In genomic region chr9:125261501-125262216, GRCh38 we compare ENCODE assay signal across 8 cellular contexts. TPM values are rescaled to one million over a fixed set of nuclear protein-coding genes. Genes with fewer than 3 reads are reported as not detected.
DNase-seq lines count a peak whose midpoint lies in the region; ATAC-seq and TF ChIP-seq lines count a peak whose summit lies in the region.

Gene GAPVD1, plus strand, starts transcription at chr9:125261826. Its CDS starts 37,096 bp downstream, at chr9:125298922.

- peak; percentile 26 for TF ChIP-seq CTCF in mucosa of descending colon (IDR thresholded peaks at IDR 0.05)

- H3K36me3 ChIP-seq in mucosa of descending colon (ENCODE audit: low read depth): no peaks in the 10 kb centered on the region

- peak within 1 kb of the TSS; percentile 98 for H3K4me3 ChIP-seq in mucosa of descending colon

- H3K9me3 ChIP-seq in mucosa of descending colon: no peaks in the 10 kb centered on the region

- DNase-seq in DMS153 (lab: John Stamatoyannopoulos, UW) (peak; percentile 84), HuH-7 (ENCODE audit: low spot score) (peak; percentile 96), OCI-M1 (lab: John Stamatoyannopoulos, UW) (peak; percentile 98), activated T-cell treated with anti-CD3 and anti-CD28 coated beads for 24 hours (ENCODE audit: low read depth) (peak; percentile 81), epithelial cell of prostate (ENCODE audit: low read depth, low spot score) (no peak), mucosa of descending colon (peak; percentile 86 to 95 (median 94))
- peak; percentile 84 for DNase-seq in stimulated activated CD8-positive, alpha-beta memory T cell treated with anti-CD3 and anti-CD28 coated beads, Interleukin-4, amount 100 ng/mL, for 24 hours (ENCODE audit: low read depth)

- H3K27ac ChIP-seq in epithelial cell of prostate: peak within 1 kb of the TSS; percentile 49

- ATAC-seq in GM21515 (IDR thresholded peaks at IDR 0.05; ENCODE audit: unreplicated experiment) (peak; percentile 93), mucosa of descending colon (peak; percentile 99)

- intact Hi-C loops in mucosa of descending colon (cut with DNase I, micrococcal nuclease): no loop called here

- peaks cover 11% of the 10 kb centered on the region for H3K4me1 ChIP-seq in mucosa of descending colon (ENCODE audit: low read depth)

RNA-seq across cellular contexts. Expression of gene GAPVD1, which starts in this region (rescaled TPM):
- total RNA-seq in mucosa of descending colon: 10 to 100 TPM; 40.8 to 55.1 (median 41.4) TPM
